24 cellular contexts compared by ENCODE assay signal in the genomic region with DNA sequence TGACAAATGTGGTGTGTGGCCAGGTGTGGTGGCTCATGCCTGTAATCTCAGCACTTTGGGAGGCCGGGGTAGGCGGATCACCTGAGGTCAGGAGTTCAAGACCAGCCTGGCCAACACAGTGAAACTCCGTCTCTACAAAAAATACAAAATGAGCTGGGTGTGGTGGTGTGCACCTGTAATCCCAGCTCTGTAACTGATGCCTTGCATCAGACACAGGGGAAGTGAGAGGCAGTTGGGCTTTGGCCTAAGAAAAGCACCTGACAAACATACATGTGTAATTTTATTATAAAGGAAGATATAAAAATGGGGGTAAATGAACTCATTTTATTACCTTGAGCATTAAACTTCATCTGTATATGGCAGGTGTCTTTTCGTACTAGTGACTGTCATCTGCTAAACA.
"Had no signal": no experiment of that assay in that cellular context is flagged by ENCODE, and none has a peak within 500 bp of the region (broad histone marks: within the 10 kb centered on the region; RNA-seq: fewer than 3 reads in every experiment).

No MANE protein-coding gene starts in this region.

- ATAC-seq: left lung; naive thymus-derived CD8-positive, alpha-beta T cell; sciatic nerve; stimulated activated naive CD8-positive, alpha-beta T cell treated with anti-CD3 and anti-CD28 coated beads, Interleukin-15, amount 100 ng/mL, for 72 hours had no signal

- H3K27ac Mint-ChIP-seq: endodermal cell, immature natural killer cell had no signal

- DNase-seq: dorsolateral prefrontal cortex; effector CD4-positive, alpha-beta T cell; endodermal cell; esophagus squamous epithelium; hypothalamus; immature natural killer cell; kidney; left lung; mesenchymal stem cell; midbrain; naive thymus-derived CD8-positive, alpha-beta T cell; nephron progenitor cell; nucleus accumbens; stimulated activated CD4-positive, alpha-beta T cell treated with anti-CD3 and anti-CD28 coated beads, Interleukin-12 subunit alpha, Interleukin-12 subunit beta, amount 100 ng/mL, for 4 hours; stimulated activated CD4-positive, alpha-beta T cell treated with anti-CD3 and anti-CD28 coated beads, Interleukin-1b, Interleukin-23, amount 100 ng/mL, for 48 hours; stimulated activated CD4-positive, alpha-beta T cell treated with anti-CD3 and anti-CD28 coated beads, Interleukin-4, amount 100 ng/mL, for 1 hour; stimulated activated CD8-positive, alpha-beta memory T cell treated with anti-CD3 and anti-CD28 coated beads, Interleukin-4, amount 100 ng/mL, for 48 hours; stimulated activated naive CD4-positive, alpha-beta T cell; stimulated activated naive CD8-positive, alpha-beta T cell treated with anti-CD3 and anti-CD28 coated beads, Interleukin-15, amount 100 ng/mL, for 72 hours had no signal

- H3K9me3 Mint-ChIP-seq: endodermal cell; immature natural killer cell; stimulated activated naive CD8-positive, alpha-beta T cell treated with anti-CD3 and anti-CD28 coated beads, Interleukin-15, amount 100 ng/mL, for 72 hours had no signal

- H3K9me3 ChIP-seq: esophagus squamous epithelium, left lung, prostate gland, right atrium auricular region, suprapubic skin had no signal

- H3K4me3 ChIP-seq: dorsolateral prefrontal cortex, esophagus squamous epithelium, left lung, prostate gland, right atrium auricular region, smooth muscle cell, suprapubic skin had no signal

- H3K4me1 ChIP-seq: left lung, prostate gland, right atrium auricular region had no signal

- H3K36me3 ChIP-seq: esophagus squamous epithelium, left lung, prostate gland, right atrium auricular region, suprapubic skin had no signal
